1 cellular context compared by ENCODE assay signal in genomic region chr4:77156912-77157858, GRCh38.
A peak's percentile ranks its signal among the peaks of the same experiment; 100 is the strongest.
TF ChIP-seq lines count a peak whose summit lies in the region.

A gene with protein sequence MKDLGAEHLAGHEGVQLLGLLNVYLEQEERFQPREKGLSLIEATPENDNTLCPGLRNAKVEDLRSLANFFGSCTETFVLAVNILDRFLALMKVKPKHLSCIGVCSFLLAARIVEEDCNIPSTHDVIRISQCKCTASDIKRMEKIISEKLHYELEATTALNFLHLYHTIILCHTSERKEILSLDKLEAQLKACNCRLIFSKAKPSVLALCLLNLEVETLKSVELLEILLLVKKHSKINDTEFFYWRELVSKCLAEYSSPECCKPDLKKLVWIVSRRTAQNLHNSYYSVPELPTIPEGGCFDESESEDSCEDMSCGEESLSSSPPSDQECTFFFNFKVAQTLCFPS (plus strand): TSS chr4:77157207. CDS start chr4:77158533, 1,326 bp downstream.

TF ChIP-seq in HepG2, 621 proteins besides CTCF, POLR2A, EP300 and RAD21 (continued from another document and continues in another):
- TF ChIP-seq ZBTB44 (CRISPR knock-in tag; IDR thresholded peaks at IDR 0.05) (no peak), TEF (CRISPR knock-in tag; IDR thresholded peaks at IDR 0.05) (no peak), PHF20 (CRISPR knock-in tag; IDR thresholded peaks at IDR 0.05) (peak; percentile 59; the same call in 1 of the 2 replicates), ZNF451 (CRISPR knock-in tag; IDR thresholded peaks at IDR 0.05) (no peak), RARG (CRISPR knock-in tag; IDR thresholded peaks at IDR 0.05; ENCODE audit: low read depth) (no peak), ZNF777 (CRISPR knock-in tag; IDR thresholded peaks at IDR 0.05) (peak; percentile 48), PTBP1 (IDR thresholded peaks at IDR 0.05; ENCODE audit: low read depth, low read length, poor library complexity, severe bottlenecking) (no peak), ZNF660 (CRISPR knock-in tag; IDR thresholded peaks at IDR 0.05; ENCODE audit: borderline replicate concordance, low read depth) (no peak), ATF6 (CRISPR knock-in tag; conservative IDR thresholded peaks at IDR 0.05) (no peak), ATF4 (CRISPR knock-in tag; IDR thresholded peaks at IDR 0.05) (peak in 1 of 2 experiments; percentile 61; a peak in 2 of 4 replicates), ZNF225 (CRISPR knock-in tag; IDR thresholded peaks at IDR 0.05) (no peak), ARNT (IDR thresholded peaks at IDR 0.05) (no peak), ZNF879 (CRISPR knock-in tag; IDR thresholded peaks at IDR 0.05) (no peak), ZNF607 (CRISPR knock-in tag; IDR thresholded peaks at IDR 0.05; ENCODE audit: borderline replicate concordance) (no peak; the same call in 1 of the 2 replicates), ZNF546 (CRISPR knock-in tag; conservative IDR thresholded peaks at IDR 0.05) (no peak), HOXA3 (CRISPR knock-in tag; IDR thresholded peaks at IDR 0.05) (peak; percentile 33; the same call in 1 of the 2 replicates), U2AF1 (optimal IDR thresholded peaks at IDR 0.05; ENCODE audit: low read depth, low read length) (no peak), ONECUT2 (CRISPR knock-in tag; IDR thresholded peaks at IDR 0.05) (no peak), REXO4 (CRISPR knock-in tag; IDR thresholded peaks at IDR 0.05; ENCODE audit: borderline replicate concordance) (no peak), PHF5A (CRISPR knock-in tag; IDR thresholded peaks at IDR 0.05; ENCODE audit: low read depth, unreplicated experiment) (no peak), RORA (CRISPR knock-in tag; IDR thresholded peaks at IDR 0.05) (no peak), SP140L (CRISPR knock-in tag; IDR thresholded peaks at IDR 0.05; ENCODE audit: borderline replicate concordance) (no peak), YEATS4 (CRISPR knock-in tag; IDR thresholded peaks at IDR 0.05; ENCODE audit: borderline replicate concordance) (peak; percentile 96), IRF2 (CRISPR knock-in tag; IDR thresholded peaks at IDR 0.05) (no peak), HOXD1 (CRISPR knock-in tag; IDR thresholded peaks at IDR 0.05) (no peak), ZNF749 (CRISPR knock-in tag; IDR thresholded peaks at IDR 0.05; ENCODE audit: borderline replicate concordance) (no peak; the same call in 1 of the 2 replicates), NFIB (CRISPR knock-in tag; IDR thresholded peaks at IDR 0.05; ENCODE audit: borderline replicate concordance) (no peak), POGZ (CRISPR knock-in tag; IDR thresholded peaks at IDR 0.05) (peak; percentile 97), ZNF703 (CRISPR knock-in tag; IDR thresholded peaks at IDR 0.05; ENCODE audit: borderline replicate concordance) (no peak; the same call in 1 of the 2 replicates), ZNF781 (CRISPR knock-in tag; IDR thresholded peaks at IDR 0.05; ENCODE audit: borderline replicate concordance, not compliant biosample characterization) (no peak), IKZF4 (CRISPR knock-in tag; IDR thresholded peaks at IDR 0.05; ENCODE audit: borderline replicate concordance, low read depth, not compliant biosample characterization) (no peak), TFE3 (CRISPR knock-in tag; IDR thresholded peaks at IDR 0.05) (peak; percentile 77), XRCC5 (optimal IDR thresholded peaks at IDR 0.05; ENCODE audit: low read length) (peak; percentile 82), HNF1B (CRISPR knock-in tag; IDR thresholded peaks at IDR 0.05) (peak; percentile 50), JARID2 (CRISPR knock-in tag; IDR thresholded peaks at IDR 0.05; ENCODE audit: insufficient replicate concordance) (no peak), FOXM1 (CRISPR knock-in tag; IDR thresholded peaks at IDR 0.05) (no peak; the same call in 1 of the 2 replicates), MED1 (CRISPR knock-in tag; IDR thresholded peaks at IDR 0.05) (no peak; the same call in 1 of the 2 replicates), ELK4 (CRISPR knock-in tag; IDR thresholded peaks at IDR 0.05; ENCODE audit: borderline replicate concordance) (no peak), ZNF589 (CRISPR knock-in tag; conservative IDR thresholded peaks at IDR 0.05) (0 out of 2 replicates have a peak, but pooled peaks have one; percentile 46), HOXA9 (CRISPR knock-in tag; IDR thresholded peaks at IDR 0.05; ENCODE audit: borderline replicate concordance) (no peak), ZNF75D (CRISPR knock-in tag; IDR thresholded peaks at IDR 0.05; ENCODE audit: borderline replicate concordance) (no peak), MIER3 (CRISPR knock-in tag; IDR thresholded peaks at IDR 0.05; ENCODE audit: borderline replicate concordance) (no peak), ZNF775 (CRISPR knock-in tag; IDR thresholded peaks at IDR 0.05; ENCODE audit: borderline replicate concordance) (no peak), GMEB2 (CRISPR knock-in tag; IDR thresholded peaks at IDR 0.05; ENCODE audit: low read depth) (no peak)
- TF ChIP-seq, protein P1, sequence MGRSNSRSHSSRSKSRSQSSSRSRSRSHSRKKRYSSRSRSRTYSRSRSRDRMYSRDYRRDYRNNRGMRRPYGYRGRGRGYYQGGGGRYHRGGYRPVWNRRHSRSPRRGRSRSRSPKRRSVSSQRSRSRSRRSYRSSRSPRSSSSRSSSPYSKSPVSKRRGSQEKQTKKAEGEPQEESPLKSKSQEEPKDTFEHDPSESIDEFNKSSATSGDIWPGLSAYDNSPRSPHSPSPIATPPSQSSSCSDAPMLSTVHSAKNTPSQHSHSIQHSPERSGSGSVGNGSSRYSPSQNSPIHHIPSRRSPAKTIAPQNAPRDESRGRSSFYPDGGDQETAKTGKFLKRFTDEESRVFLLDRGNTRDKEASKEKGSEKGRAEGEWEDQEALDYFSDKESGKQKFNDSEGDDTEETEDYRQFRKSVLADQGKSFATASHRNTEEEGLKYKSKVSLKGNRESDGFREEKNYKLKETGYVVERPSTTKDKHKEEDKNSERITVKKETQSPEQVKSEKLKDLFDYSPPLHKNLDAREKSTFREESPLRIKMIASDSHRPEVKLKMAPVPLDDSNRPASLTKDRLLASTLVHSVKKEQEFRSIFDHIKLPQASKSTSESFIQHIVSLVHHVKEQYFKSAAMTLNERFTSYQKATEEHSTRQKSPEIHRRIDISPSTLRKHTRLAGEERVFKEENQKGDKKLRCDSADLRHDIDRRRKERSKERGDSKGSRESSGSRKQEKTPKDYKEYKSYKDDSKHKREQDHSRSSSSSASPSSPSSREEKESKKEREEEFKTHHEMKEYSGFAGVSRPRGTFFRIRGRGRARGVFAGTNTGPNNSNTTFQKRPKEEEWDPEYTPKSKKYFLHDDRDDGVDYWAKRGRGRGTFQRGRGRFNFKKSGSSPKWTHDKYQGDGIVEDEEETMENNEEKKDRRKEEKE (IDR thresholded peaks at IDR 0.05), result no peak
- TF ChIP-seq, protein P2, sequence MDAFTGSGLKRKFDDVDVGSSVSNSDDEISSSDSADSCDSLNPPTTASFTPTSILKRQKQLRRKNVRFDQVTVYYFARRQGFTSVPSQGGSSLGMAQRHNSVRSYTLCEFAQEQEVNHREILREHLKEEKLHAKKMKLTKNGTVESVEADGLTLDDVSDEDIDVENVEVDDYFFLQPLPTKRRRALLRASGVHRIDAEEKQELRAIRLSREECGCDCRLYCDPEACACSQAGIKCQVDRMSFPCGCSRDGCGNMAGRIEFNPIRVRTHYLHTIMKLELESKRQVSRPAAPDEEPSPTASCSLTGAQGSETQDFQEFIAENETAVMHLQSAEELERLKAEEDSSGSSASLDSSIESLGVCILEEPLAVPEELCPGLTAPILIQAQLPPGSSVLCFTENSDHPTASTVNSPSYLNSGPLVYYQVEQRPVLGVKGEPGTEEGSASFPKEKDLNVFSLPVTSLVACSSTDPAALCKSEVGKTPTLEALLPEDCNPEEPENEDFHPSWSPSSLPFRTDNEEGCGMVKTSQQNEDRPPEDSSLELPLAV (CRISPR knock-in tag; conservative IDR thresholded peaks at IDR 0.05; ENCODE audit: low read depth), result no peak
- TF ChIP-seq, protein P3, sequence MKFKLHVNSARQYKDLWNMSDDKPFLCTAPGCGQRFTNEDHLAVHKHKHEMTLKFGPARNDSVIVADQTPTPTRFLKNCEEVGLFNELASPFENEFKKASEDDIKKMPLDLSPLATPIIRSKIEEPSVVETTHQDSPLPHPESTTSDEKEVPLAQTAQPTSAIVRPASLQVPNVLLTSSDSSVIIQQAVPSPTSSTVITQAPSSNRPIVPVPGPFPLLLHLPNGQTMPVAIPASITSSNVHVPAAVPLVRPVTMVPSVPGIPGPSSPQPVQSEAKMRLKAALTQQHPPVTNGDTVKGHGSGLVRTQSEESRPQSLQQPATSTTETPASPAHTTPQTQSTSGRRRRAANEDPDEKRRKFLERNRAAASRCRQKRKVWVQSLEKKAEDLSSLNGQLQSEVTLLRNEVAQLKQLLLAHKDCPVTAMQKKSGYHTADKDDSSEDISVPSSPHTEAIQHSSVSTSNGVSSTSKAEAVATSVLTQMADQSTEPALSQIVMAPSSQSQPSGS (CRISPR knock-in tag; IDR thresholded peaks at IDR 0.05), result no peak
